16 cellular contexts compared by ENCODE assay signal in genomic region chr11:1746516-1746931, GRCh38. TPM values are rescaled to one million over a fixed set of nuclear protein-coding genes. Genes with fewer than 3 reads are reported as not detected.
A peak's percentile ranks its signal among the peaks of the same experiment; 100 is the strongest.
DNase-seq lines count a peak whose midpoint lies in the region; ATAC-seq, FAIRE-seq and TF ChIP-seq lines count a peak whose summit lies in the region.
"Had no signal": no experiment of that assay in that cellular context is flagged by ENCODE, and none has a peak within 500 bp of the region (broad histone marks: within the 10 kb centered on the region; RNA-seq: fewer than 3 reads in every experiment).

No MANE protein-coding gene starts in this region.

- TF ChIP-seq EP300 in gastroesophageal sphincter (IDR thresholded peaks at IDR 0.05): no peak
- no peak for TF ChIP-seq EP300 in sigmoid colon (IDR thresholded peaks at IDR 0.05)
- peak in 1 of 2 donors; percentile 43 for TF ChIP-seq EP300 in tibial nerve (IDR thresholded peaks at IDR 0.05)

- no peaks in the 10 kb centered on the region for H3K9me3 ChIP-seq in T-helper 17 cell (ENCODE audit: control insufficient read depth, low read length, poor library complexity, severe bottlenecking)
- no peaks in the 10 kb centered on the region for H3K9me3 ChIP-seq in gastroesophageal sphincter
- no peaks in the 10 kb centered on the region for H3K9me3 ChIP-seq in sigmoid colon
- no peaks in the 10 kb centered on the region for H3K9me3 ChIP-seq in tibial nerve

- no peak for TF ChIP-seq CTCF in gastroesophageal sphincter (IDR thresholded peaks at IDR 0.05)
- TF ChIP-seq CTCF in sigmoid colon (IDR thresholded peaks at IDR 0.05): no peak
- TF ChIP-seq CTCF in tibial nerve (IDR thresholded peaks at IDR 0.05): no peak

- TF ChIP-seq POLR2A in GM12892 (IDR thresholded peaks at IDR 0.05; ENCODE audit: low read depth, low read length) (no peak), gastroesophageal sphincter (IDR thresholded peaks at IDR 0.05) (no peak), sigmoid colon (IDR thresholded peaks at IDR 0.05) (no peak), tibial nerve (IDR thresholded peaks at IDR 0.05) (no peak)

- no peaks in the 10 kb centered on the region for H3K36me3 Mint-ChIP-seq in T-helper 17 cell (ENCODE audit: low read depth)

- H3K36me3 ChIP-seq in gastroesophageal sphincter (no peaks in the 10 kb centered on the region), sigmoid colon (no peaks in the 10 kb centered on the region), tibial nerve (peaks cover 0 to 6% (median 0%) of the 10 kb centered on the region in 3 donors)

- DNase-seq in GM12892 (ENCODE audit: insufficient read length): peak; percentile 25
- DNase-seq in T-helper 17 cell: no peak
- peak; percentile 73 for DNase-seq in sigmoid colon
- DNase-seq in tibial nerve (ENCODE audit: low spot score in 2 of 2): no peak
- no peak for DNase-seq in NCI-H774 (lab: John Stamatoyannopoulos, UW)
- DNase-seq: activated CD8-positive, alpha-beta T cell treated with anti-CD3 and anti-CD28 coated beads for 36 hours; activated naive CD4-positive, alpha-beta T cell treated with anti-CD3 and anti-CD28 coated beads, Interleukin-2, amount 50 U/mL, for 16 hours; dermis blood vessel endothelial cell; foreskin melanocyte; NCI-H1694; stimulated activated CD4-positive, alpha-beta T cell treated with anti-CD3 and anti-CD28 coated beads, Interleukin-15, amount 100 ng/mL, for 24 hours had no signal

- intact Hi-C loops in sigmoid colon (cut with DNase I): no loop called here

- H3K27me3 ChIP-seq in gastroesophageal sphincter (peaks cover 30% of the 10 kb centered on the region), sigmoid colon (peaks cover 20 to 33% (median 23%) of the 10 kb centered on the region in 3 donors), tibial nerve (peaks cover 0 to 12% of the 10 kb centered on the region in 2 donors)

- no peak overlapping the region for H3K4me3 Mint-ChIP-seq in T-helper 17 cell
- H3K4me3 Mint-ChIP-seq: activated CD8-positive, alpha-beta T cell treated with anti-CD3 and anti-CD28 coated beads for 36 hours; T-helper 1 cell treated with Interleukin-12 subunit alpha and Interleukin-12 subunit beta and Interleukin-4 antibody, amounts not matched to agents 30 μg/mL and 1 μg/mL, for 36 hours had no signal

- H3K27ac ChIP-seq in gastroesophageal sphincter: no peak overlapping the region
- no peak overlapping the region for H3K27ac ChIP-seq in sigmoid colon
- peak overlapping the region in 2 of 4 donors; percentile 76 to 83 for H3K27ac ChIP-seq in tibial nerve

- H3K4me1 Mint-ChIP-seq in T-helper 17 cell: peaks cover 14% of the 10 kb centered on the region

- H3K27me3 Mint-ChIP-seq in T-helper 17 cell: peaks cover 15% of the 10 kb centered on the region

- H3K4me3 ChIP-seq in gastroesophageal sphincter (no peak overlapping the region), sigmoid colon (no peak overlapping the region), tibial nerve (peak overlapping the region in 1 of 4 donors; percentile 51)

- H3K4me1 ChIP-seq in gastroesophageal sphincter (peaks cover 0 to 35% (median 10%) of the 10 kb centered on the region in 3 donors), sigmoid colon (peaks cover 0 to 25% (median 15%) of the 10 kb centered on the region in 4 donors), tibial nerve (peaks cover 0 to 61% (median 24%) of the 10 kb centered on the region in 4 donors)

- ATAC-seq in T-helper 17 cell (peak; percentile 16), gastroesophageal sphincter (peak; percentile 49), HG03439 (IDR thresholded peaks at IDR 0.05; ENCODE audit: unreplicated experiment) (no peak), HG02938 (IDR thresholded peaks at IDR 0.05; ENCODE audit: unreplicated experiment) (no peak)
- ATAC-seq: activated CD8-positive, alpha-beta T cell treated with anti-CD3 and anti-CD28 coated beads for 36 hours had no signal

- no peak for FAIRE-seq in GM12892 (lab: Jason Lieb, UNC)

- WGBS in gastroesophageal sphincter (ENCODE audit: low coverage in 1 of 2), 2 donors: 84% methylated on average over 7 of the region's 22 CpGs; no CpG with 5 or more reads in 1 of the 2 donors
- 85 to 91% methylated on average over 22 of the region's 22 CpGs for WGBS in sigmoid colon, 2 donors
- WGBS in tibial nerve, 2 donors: 69 to 90% methylated on average over 15 to 22 of the region's 22 CpGs

- no peak overlapping the region for H3K27ac Mint-ChIP-seq in T-helper 17 cell
- H3K27ac Mint-ChIP-seq: activated CD8-positive, alpha-beta T cell treated with anti-CD3 and anti-CD28 coated beads for 36 hours; T-helper 1 cell treated with Interleukin-12 subunit alpha and Interleukin-12 subunit beta and Interleukin-4 antibody, amounts not matched to agents 30 μg/mL and 1 μg/mL, for 36 hours had no signal

RNA-seq across cellular contexts. Expression of gene IFITM10, which starts 3.9 kb away (rescaled TPM):
- polyA plus RNA-seq in GM12892 (2012; ENCODE audit: missing spikeins): 0.38 TPM
- total RNA-seq in T-helper 17 cell: under 1 TPM; 0.78 to 0.90 TPM
- total RNA-seq in gastroesophageal sphincter: under 1 TPM in 3 of 4 donors, not detected in 1; 0.13 to 0.85 (median 0.31) TPM
- total RNA-seq in sigmoid colon: 1 to 10 TPM in 1 of 4 donors, under 1 TPM in 3; 0.36 to 1.4 (median 0.61) TPM
- polyA plus RNA-seq in sigmoid colon: under 1 TPM in 1 of 3 donors, not detected in 2; 0.60 TPM
- 10 to 100 TPM in 2 of 4 donors, 1 to 10 TPM in 2; 5.9 to 54.9 (median 13.8) TPM for total RNA-seq in tibial nerve

RNA-seq across cellular contexts. Expression of gene CTSD, which starts 17.2 kb away (rescaled TPM):
- polyA plus RNA-seq in GM12892 (2012; ENCODE audit: missing spikeins): 16.4 TPM
- total RNA-seq in T-helper 17 cell: 10 to 100 TPM; 79.6 to 83.2 TPM
- total RNA-seq in gastroesophageal sphincter: 100 to 1,000 TPM; 182 to 290 (median 238) TPM
- total RNA-seq in sigmoid colon: 100 to 1,000 TPM; 173 to 222 (median 209) TPM
- polyA plus RNA-seq in sigmoid colon: 1,000 to 10,000 TPM in 1 of 3 donors, 100 to 1,000 TPM in 2; 251 to 1,586 (median 853) TPM
- 100 to 1,000 TPM; 385 to 583 (median 429) TPM for total RNA-seq in tibial nerve

RNA-seq across cellular contexts. Expression of gene KRTAP5-6, which starts 49.5 kb away (rescaled TPM):
- not detected for polyA plus RNA-seq in GM12892 (2012; ENCODE audit: missing spikeins)
- total RNA-seq in T-helper 17 cell: not detected
- not detected for total RNA-seq in gastroesophageal sphincter
- total RNA-seq in sigmoid colon: not detected
- polyA plus RNA-seq in sigmoid colon: not detected
- not detected for total RNA-seq in tibial nerve
- total RNA-seq: activated CD8-positive, alpha-beta T cell treated with anti-CD3 and anti-CD28 coated beads for 36 hours; dermis blood vessel endothelial cell had no signal
- polyA plus RNA-seq: BJ had no signal

Comparison
In these comparisons a context has a peak if more than half of its experiments do, and no peak if none do; other contexts are left out.
1. DNase-seq: peak in GM12892 (single experiment) and sigmoid colon (single experiment); none in T-helper 17 cell (0 of 3), tibial nerve (0 of 2) and NCI-H774 (single experiment).
2. ATAC-seq: peak in T-helper 17 cell (single experiment) and gastroesophageal sphincter (single experiment); none in HG03439 (single experiment) and HG02938 (single experiment).